In the genomic region with DNA sequence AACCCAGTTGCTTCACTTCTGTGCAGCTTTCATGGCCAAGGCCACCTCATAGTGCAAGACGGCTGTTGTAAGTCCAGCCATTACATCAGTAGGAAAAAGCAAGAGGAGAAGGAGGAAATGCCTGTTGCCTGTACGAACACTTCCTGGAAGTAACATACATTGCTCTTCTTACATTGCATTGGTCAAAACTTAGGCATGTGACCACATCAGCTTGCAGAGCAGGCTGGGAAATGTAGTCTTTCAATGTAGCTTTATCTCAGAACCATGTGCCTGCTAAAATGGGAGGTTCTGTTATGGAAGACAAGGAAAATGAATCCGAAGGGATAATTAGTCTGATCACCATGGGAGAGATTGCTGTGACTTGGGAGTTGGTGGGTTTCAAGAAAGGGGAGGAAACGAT, we compare ENCODE assay signal across 1 cellular context.
TF ChIP-seq lines count a peak whose summit lies in the region.

No MANE protein-coding gene starts in this region.

TF ChIP-seq in K562, 482 proteins besides CTCF, POLR2A, EP300 and RAD21 (continues in another document):
- TF ChIP-seq, protein P1, sequence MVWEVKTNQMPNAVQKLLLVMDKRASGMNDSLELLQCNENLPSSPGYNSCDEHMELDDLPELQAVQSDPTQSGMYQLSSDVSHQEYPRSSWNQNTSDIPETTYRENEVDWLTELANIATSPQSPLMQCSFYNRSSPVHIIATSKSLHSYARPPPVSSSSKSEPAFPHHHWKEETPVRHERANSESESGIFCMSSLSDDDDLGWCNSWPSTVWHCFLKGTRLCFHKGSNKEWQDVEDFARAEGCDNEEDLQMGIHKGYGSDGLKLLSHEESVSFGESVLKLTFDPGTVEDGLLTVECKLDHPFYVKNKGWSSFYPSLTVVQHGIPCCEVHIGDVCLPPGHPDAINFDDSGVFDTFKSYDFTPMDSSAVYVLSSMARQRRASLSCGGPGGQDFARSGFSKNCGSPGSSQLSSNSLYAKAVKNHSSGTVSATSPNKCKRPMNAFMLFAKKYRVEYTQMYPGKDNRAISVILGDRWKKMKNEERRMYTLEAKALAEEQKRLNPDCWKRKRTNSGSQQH (CRISPR knock-in tag; IDR thresholded peaks at IDR 0.05) = 0 out of 2 replicates have a peak, but pooled peaks have one; percentile 40
- TF ChIP-seq ZNF143 (CRISPR knock-in tag; IDR thresholded peaks at IDR 0.05) = peak; percentile 96
- TF ChIP-seq CBFA2T2 (conservative IDR thresholded peaks at IDR 0.05) = peak; percentile 70
- TF ChIP-seq, protein P2, sequence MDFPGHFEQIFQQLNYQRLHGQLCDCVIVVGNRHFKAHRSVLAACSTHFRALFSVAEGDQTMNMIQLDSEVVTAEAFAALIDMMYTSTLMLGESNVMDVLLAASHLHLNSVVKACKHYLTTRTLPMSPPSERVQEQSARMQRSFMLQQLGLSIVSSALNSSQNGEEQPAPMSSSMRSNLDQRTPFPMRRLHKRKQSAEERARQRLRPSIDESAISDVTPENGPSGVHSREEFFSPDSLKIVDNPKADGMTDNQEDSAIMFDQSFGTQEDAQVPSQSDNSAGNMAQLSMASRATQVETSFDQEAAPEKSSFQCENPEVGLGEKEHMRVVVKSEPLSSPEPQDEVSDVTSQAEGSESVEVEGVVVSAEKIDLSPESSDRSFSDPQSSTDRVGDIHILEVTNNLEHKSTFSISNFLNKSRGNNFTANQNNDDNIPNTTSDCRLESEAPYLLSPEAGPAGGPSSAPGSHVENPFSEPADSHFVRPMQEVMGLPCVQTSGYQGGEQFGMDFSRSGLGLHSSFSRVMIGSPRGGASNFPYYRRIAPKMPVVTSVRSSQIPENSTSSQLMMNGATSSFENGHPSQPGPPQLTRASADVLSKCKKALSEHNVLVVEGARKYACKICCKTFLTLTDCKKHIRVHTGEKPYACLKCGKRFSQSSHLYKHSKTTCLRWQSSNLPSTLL (IDR thresholded peaks at IDR 0.05) = no peak
- peak; percentile 73 for TF ChIP-seq CREM (IDR thresholded peaks at IDR 0.05; ENCODE audit: low read depth)
- no peak for TF ChIP-seq IFI16 (CRISPR knock-in tag; IDR thresholded peaks at IDR 0.05)
- no peak for TF ChIP-seq ZNF77 (CRISPR knock-in tag; IDR thresholded peaks at IDR 0.05)
- TF ChIP-seq ELF4 (CRISPR knock-in tag; IDR thresholded peaks at IDR 0.05) = no peak
- TF ChIP-seq TRIM28 (IDR thresholded peaks at IDR 0.05) = no peak
- TF ChIP-seq, protein P3, sequence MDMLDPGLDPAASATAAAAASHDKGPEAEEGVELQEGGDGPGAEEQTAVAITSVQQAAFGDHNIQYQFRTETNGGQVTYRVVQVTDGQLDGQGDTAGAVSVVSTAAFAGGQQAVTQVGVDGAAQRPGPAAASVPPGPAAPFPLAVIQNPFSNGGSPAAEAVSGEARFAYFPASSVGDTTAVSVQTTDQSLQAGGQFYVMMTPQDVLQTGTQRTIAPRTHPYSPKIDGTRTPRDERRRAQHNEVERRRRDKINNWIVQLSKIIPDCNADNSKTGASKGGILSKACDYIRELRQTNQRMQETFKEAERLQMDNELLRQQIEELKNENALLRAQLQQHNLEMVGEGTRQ (CRISPR knock-in tag; IDR thresholded peaks at IDR 0.05) = peak; percentile 99
- TF ChIP-seq CBX3 (IDR thresholded peaks at IDR 0.05; ENCODE audit: borderline replicate concordance in 1 of 2, low read length in 2 of 2) = peak in 1 of 2 experiments; percentile 56; a peak in 1 of 3 replicates
- TF ChIP-seq, protein P4, sequence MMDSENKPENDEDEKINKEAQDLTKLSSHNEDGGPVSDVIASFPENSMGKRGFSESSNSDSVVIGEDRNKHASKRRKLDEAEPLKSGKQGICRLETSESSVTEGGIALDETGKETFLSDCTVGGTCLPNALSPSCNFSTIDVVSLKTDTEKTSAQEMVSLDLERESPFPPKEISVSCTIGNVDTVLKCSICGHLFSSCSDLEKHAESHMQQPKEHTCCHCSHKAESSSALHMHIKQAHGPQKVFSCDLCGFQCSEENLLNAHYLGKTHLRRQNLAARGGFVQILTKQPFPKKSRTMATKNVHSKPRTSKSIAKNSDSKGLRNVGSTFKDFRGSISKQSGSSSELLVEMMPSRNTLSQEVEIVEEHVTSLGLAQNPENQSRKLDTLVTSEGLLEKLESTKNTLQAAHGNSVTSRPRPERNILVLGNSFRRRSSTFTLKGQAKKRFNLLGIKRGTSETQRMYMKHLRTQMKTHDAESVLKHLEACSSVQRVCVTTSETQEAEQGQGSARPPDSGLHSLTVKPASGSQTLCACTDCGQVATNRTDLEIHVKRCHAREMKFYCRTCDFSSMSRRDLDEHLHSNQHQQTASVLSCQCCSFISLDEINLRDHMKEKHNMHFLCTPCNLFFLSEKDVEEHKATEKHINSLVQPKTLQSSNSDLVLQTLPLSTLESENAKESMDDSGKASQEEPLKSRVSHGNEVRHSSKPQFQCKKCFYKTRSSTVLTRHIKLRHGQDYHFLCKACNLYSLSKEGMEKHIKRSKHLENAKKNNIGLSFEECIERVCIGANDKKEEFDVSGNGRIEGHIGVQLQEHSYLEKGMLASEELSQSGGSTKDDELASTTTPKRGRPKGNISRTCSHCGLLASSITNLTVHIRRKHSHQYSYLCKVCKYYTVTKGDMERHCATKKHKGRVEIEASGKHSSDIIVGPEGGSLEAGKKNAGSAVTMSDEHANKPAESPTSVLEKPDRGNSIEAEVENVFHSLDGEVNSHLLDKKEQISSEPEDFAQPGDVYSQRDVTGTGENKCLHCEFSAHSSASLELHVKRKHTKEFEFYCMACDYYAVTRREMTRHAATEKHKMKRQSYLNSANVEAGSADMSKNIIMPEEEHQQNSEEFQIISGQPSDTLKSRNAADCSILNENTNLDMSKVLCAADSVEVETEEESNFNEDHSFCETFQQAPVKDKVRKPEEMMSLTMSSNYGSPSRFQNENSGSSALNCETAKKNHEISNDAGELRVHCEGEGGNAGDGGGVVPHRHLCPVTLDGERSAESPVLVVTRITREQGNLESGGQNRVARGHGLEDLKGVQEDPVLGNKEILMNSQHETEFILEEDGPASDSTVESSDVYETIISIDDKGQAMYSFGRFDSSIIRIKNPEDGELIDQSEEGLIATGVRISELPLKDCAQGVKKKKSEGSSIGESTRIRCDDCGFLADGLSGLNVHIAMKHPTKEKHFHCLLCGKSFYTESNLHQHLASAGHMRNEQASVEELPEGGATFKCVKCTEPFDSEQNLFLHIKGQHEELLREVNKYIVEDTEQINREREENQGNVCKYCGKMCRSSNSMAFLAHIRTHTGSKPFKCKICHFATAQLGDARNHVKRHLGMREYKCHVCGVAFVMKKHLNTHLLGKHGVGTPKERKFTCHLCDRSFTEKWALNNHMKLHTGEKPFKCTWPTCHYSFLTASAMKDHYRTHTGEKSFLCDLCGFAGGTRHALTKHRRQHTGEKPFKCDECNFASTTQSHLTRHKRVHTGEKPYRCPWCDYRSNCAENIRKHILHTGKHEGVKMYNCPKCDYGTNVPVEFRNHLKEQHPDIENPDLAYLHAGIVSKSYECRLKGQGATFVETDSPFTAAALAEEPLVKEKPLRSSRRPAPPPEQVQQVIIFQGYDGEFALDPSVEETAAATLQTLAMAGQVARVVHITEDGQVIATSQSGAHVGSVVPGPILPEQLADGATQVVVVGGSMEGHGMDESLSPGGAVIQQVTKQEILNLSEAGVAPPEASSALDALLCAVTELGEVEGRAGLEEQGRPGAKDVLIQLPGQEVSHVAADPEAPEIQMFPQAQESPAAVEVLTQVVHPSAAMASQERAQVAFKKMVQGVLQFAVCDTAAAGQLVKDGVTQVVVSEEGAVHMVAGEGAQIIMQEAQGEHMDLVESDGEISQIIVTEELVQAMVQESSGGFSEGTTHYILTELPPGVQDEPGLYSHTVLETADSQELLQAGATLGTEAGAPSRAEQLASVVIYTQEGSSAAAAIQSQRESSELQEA (IDR thresholded peaks at IDR 0.05; ENCODE audit: low read depth) = no peak
- TF ChIP-seq, protein P5, sequence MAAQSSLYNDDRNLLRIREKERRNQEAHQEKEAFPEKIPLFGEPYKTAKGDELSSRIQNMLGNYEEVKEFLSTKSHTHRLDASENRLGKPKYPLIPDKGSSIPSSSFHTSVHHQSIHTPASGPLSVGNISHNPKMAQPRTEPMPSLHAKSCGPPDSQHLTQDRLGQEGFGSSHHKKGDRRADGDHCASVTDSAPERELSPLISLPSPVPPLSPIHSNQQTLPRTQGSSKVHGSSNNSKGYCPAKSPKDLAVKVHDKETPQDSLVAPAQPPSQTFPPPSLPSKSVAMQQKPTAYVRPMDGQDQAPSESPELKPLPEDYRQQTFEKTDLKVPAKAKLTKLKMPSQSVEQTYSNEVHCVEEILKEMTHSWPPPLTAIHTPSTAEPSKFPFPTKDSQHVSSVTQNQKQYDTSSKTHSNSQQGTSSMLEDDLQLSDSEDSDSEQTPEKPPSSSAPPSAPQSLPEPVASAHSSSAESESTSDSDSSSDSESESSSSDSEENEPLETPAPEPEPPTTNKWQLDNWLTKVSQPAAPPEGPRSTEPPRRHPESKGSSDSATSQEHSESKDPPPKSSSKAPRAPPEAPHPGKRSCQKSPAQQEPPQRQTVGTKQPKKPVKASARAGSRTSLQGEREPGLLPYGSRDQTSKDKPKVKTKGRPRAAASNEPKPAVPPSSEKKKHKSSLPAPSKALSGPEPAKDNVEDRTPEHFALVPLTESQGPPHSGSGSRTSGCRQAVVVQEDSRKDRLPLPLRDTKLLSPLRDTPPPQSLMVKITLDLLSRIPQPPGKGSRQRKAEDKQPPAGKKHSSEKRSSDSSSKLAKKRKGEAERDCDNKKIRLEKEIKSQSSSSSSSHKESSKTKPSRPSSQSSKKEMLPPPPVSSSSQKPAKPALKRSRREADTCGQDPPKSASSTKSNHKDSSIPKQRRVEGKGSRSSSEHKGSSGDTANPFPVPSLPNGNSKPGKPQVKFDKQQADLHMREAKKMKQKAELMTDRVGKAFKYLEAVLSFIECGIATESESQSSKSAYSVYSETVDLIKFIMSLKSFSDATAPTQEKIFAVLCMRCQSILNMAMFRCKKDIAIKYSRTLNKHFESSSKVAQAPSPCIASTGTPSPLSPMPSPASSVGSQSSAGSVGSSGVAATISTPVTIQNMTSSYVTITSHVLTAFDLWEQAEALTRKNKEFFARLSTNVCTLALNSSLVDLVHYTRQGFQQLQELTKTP (IDR thresholded peaks at IDR 0.05; ENCODE audit: low read depth in 1 of 2, partially characterized antibody in 2 of 2) = peak in 1 of 2 experiments; percentile 84
- TF ChIP-seq ELF2 (CRISPR knock-in tag; IDR thresholded peaks at IDR 0.05) = peak; percentile 68; the same call in 1 of the 2 replicates
- 0 out of 2 replicates have a peak, but pooled peaks have one; percentile 17 for TF ChIP-seq SP1 (CRISPR knock-in tag; IDR thresholded peaks at IDR 0.05)
- TF ChIP-seq, protein P6, sequence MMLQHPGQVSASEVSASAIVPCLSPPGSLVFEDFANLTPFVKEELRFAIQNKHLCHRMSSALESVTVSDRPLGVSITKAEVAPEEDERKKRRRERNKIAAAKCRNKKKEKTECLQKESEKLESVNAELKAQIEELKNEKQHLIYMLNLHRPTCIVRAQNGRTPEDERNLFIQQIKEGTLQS (IDR thresholded peaks at IDR 0.05) = peak; percentile 28; the same call in 1 of the 2 replicates
- TF ChIP-seq, protein P6 (CRISPR knock-in tag; conservative IDR thresholded peaks at IDR 0.05) = no peak
- no peak for TF ChIP-seq POLR2AphosphoS2 (IDR thresholded peaks at IDR 0.05; ENCODE audit: low read length)
- TF ChIP-seq BACH1 (tag; IDR thresholded peaks at IDR 0.05) = peak; percentile 52; the same call in 1 of the 2 replicates
- TF ChIP-seq ZNF764 (CRISPR knock-in tag; IDR thresholded peaks at IDR 0.05; ENCODE audit: low read depth) = no peak
- no peak for TF ChIP-seq GABPA (tag; conservative IDR thresholded peaks at IDR 0.05; ENCODE audit: low read depth)
- TF ChIP-seq, protein P7, sequence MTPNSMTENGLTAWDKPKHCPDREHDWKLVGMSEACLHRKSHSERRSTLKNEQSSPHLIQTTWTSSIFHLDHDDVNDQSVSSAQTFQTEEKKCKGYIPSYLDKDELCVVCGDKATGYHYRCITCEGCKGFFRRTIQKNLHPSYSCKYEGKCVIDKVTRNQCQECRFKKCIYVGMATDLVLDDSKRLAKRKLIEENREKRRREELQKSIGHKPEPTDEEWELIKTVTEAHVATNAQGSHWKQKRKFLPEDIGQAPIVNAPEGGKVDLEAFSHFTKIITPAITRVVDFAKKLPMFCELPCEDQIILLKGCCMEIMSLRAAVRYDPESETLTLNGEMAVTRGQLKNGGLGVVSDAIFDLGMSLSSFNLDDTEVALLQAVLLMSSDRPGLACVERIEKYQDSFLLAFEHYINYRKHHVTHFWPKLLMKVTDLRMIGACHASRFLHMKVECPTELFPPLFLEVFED (CRISPR knock-in tag; conservative IDR thresholded peaks at IDR 0.05) = 0 out of 2 replicates have a peak, but pooled peaks have one; percentile 33
- TF ChIP-seq HNRNPL (IDR thresholded peaks at IDR 0.05; ENCODE audit: low read depth, low read length) = no peak
- peak; percentile 43; the same call in 1 of the 2 replicates for TF ChIP-seq MBD2 (IDR thresholded peaks at IDR 0.05; ENCODE audit: borderline replicate concordance, low read depth)
- no peak for TF ChIP-seq RFX5 (IDR thresholded peaks at IDR 0.05; ENCODE audit: low read depth, low read length)
- no peak for TF ChIP-seq RFX7 (CRISPR knock-in tag; IDR thresholded peaks at IDR 0.05)
- TF ChIP-seq, protein P8, sequence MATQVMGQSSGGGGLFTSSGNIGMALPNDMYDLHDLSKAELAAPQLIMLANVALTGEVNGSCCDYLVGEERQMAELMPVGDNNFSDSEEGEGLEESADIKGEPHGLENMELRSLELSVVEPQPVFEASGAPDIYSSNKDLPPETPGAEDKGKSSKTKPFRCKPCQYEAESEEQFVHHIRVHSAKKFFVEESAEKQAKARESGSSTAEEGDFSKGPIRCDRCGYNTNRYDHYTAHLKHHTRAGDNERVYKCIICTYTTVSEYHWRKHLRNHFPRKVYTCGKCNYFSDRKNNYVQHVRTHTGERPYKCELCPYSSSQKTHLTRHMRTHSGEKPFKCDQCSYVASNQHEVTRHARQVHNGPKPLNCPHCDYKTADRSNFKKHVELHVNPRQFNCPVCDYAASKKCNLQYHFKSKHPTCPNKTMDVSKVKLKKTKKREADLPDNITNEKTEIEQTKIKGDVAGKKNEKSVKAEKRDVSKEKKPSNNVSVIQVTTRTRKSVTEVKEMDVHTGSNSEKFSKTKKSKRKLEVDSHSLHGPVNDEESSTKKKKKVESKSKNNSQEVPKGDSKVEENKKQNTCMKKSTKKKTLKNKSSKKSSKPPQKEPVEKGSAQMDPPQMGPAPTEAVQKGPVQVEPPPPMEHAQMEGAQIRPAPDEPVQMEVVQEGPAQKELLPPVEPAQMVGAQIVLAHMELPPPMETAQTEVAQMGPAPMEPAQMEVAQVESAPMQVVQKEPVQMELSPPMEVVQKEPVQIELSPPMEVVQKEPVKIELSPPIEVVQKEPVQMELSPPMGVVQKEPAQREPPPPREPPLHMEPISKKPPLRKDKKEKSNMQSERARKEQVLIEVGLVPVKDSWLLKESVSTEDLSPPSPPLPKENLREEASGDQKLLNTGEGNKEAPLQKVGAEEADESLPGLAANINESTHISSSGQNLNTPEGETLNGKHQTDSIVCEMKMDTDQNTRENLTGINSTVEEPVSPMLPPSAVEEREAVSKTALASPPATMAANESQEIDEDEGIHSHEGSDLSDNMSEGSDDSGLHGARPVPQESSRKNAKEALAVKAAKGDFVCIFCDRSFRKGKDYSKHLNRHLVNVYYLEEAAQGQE (CRISPR knock-in tag; IDR thresholded peaks at IDR 0.05; ENCODE audit: low read depth) = no peak
- TF ChIP-seq HNRNPK (IDR thresholded peaks at IDR 0.05; ENCODE audit: low read depth, low read length, poor library complexity, severe bottlenecking) = no peak
- peak; percentile 95 for TF ChIP-seq RAD51 (IDR thresholded peaks at IDR 0.05; ENCODE audit: borderline replicate concordance, low read depth)
